In the genomic region with DNA sequence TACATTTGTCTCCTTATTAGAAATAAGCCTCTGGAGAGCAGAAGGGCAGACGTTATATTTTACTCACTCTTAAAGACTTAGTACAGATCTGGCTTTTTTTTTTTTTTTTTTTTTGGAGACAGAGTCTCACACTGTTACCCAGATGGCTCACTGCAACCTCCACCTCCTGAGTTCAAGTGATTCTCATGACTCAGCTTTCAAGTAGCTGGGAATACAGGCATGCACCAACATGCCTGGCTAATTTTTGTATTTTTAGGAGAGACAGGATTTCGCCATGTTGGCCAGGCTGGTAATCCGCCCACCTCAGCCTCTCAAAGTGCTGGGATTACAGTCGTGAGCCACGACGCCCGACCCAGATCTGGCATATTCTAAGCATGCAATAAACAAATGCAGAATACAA, we compare ENCODE assay signal across 10 cellular contexts. TPM values are rescaled to one million over a fixed set of nuclear protein-coding genes. Genes with fewer than 3 reads are reported as not detected.
DNase-seq lines count a peak whose midpoint lies in the region; ATAC-seq, FAIRE-seq and TF ChIP-seq lines count a peak whose summit lies in the region.
"Had no signal": no experiment of that assay in that cellular context is flagged by ENCODE, and none has a peak within 500 bp of the region (broad histone marks: within the 10 kb centered on the region; RNA-seq: fewer than 3 reads in every experiment).

No MANE protein-coding gene starts in this region.

- FAIRE-seq in G401.6 (lab: Jason Lieb, UNC), result peak; percentile 94
- FAIRE-seq: GM12892 had no signal

- peaks cover 44% of the 10 kb centered on the region for H3K4me1 Mint-ChIP-seq in osteocyte (ENCODE audit: unreplicated experiment)

- TF ChIP-seq CTCF in osteocyte (IDR thresholded peaks at IDR 0.05), result no peak
- TF ChIP-seq CTCF in GM10266 (IDR thresholded peaks at IDR 0.05; ENCODE audit: control insufficient read depth, insufficient read depth, low read depth, missing control alignments), result no peak

- no peaks in the 10 kb centered on the region for H3K36me3 Mint-ChIP-seq in osteocyte (ENCODE audit: unreplicated experiment)

- ATAC-seq in GM21619 (IDR thresholded peaks at IDR 0.05; ENCODE audit: unreplicated experiment), result no peak

- H3K27ac Mint-ChIP-seq in osteocyte (ENCODE audit: unreplicated experiment), result peak overlapping the region; percentile 85

- DNase-seq in NCI-H2171 treated with DMSO at 0.1 percent for 48 hours (lab: John Stamatoyannopoulos, UW), result peak; percentile 93
- peak; percentile 49 for DNase-seq in cerebellar cortex (ENCODE audit: low spot score)
- DNase-seq in osteocyte (ENCODE audit: extremely low spot score, unreplicated experiment), result no peak
- no peak for DNase-seq in occipital lobe (lab: John Stamatoyannopoulos, UW)
- DNase-seq in activated CD8-positive, alpha-beta memory T cell treated with anti-CD3 and anti-CD28 coated beads for 24 hours, result no peak
- no peak for DNase-seq in GM10266 (ENCODE audit: extremely low spot score)
- DNase-seq: activated CD4-positive, alpha-beta T cell treated with anti-CD3 and anti-CD28 coated beads for 48 hours had no signal

- peak overlapping the region; percentile 30 for H3K4me3 Mint-ChIP-seq in osteocyte (ENCODE audit: unreplicated experiment)

- H3K27me3 Mint-ChIP-seq in osteocyte (ENCODE audit: unreplicated experiment), result no peaks in the 10 kb centered on the region

- H3K9me3 Mint-ChIP-seq in osteocyte (ENCODE audit: unreplicated experiment), result no peaks in the 10 kb centered on the region

RNA-seq across cellular contexts. Expression of a gene that starts 36.4 kb away (rescaled TPM):
- total RNA-seq in osteocyte (58.5 and 60.5 TPM in 2 replicates), occipital lobe (24.6 TPM)

RNA-seq across cellular contexts. Expression of a gene that starts 52.7 kb away (rescaled TPM):
- total RNA-seq in osteocyte (55.3 and 61.9 TPM in 2 replicates), occipital lobe (29.6 TPM)

RNA-seq across cellular contexts. Expression of a gene that starts 53.0 kb away (rescaled TPM):
- total RNA-seq in osteocyte (57.0 and 59.2 TPM in 2 replicates), occipital lobe (25.9 TPM)

Comparison
In these comparisons a context has a peak if more than half of its experiments do, and no peak if none do; other contexts are left out.
1. DNase-seq: peak in NCI-H2171 treated with DMSO at 0.1 percent for 48 hours (single experiment) and cerebellar cortex (single experiment); none in osteocyte (single experiment), occipital lobe (single experiment), activated CD8-positive, alpha-beta memory T cell treated with anti-CD3 and anti-CD28 coated beads for 24 hours (single experiment) and GM10266 (single experiment).